41 cellular contexts compared by ENCODE assay signal in the genomic region with DNA sequence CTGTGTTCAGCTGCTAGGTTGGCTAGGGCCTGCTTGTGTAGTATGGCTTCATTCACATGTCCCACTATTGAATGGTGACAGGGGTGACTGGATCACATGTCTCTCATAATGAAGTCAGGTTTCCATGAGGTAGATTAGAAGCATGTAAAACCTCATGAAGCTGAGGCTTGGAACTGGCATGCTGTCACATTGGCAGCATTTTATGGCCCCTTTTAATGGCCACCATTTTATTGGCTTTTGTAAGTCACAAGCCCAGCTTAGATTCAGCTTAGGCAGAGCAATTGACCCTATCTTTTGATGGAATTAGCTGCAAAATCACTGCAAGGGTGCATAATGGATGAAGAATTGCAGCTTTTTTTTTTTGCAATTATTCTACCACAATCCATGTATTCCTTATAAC.
"Had no signal": no experiment of that assay in that cellular context is flagged by ENCODE, and none has a peak within 500 bp of the region (broad histone marks: within the 10 kb centered on the region; RNA-seq: fewer than 3 reads in every experiment).

No MANE protein-coding gene starts in this region.

- H3K9me3 Mint-ChIP-seq: activated naive CD4-positive, alpha-beta T cell treated with anti-CD3 and anti-CD28 coated beads for 36 hours; activated naive CD4-positive, alpha-beta T cell treated with anti-CD3 and anti-CD28 coated beads, Interleukin-2, amount 50 U/mL, for 24 hours; activated naive CD8-positive, alpha-beta T cell treated with anti-CD3 and anti-CD28 coated beads for 36 hours; activated naive CD8-positive, alpha-beta T cell treated with anti-CD3 and anti-CD28 coated beads, Interleukin-2, amount 10 ng/mL, durations not matched to agents 7 days and 5 days; activated naive CD8-positive, alpha-beta T cell treated with anti-CD3 and anti-CD28 coated beads, Interleukin-2, amount 50 U/mL, for 24 hours; activated T-cell treated with anti-CD3 and anti-CD28 coated beads, Interleukin-2, amount 50 U/mL, for 24 hours; activated T-cell treated with anti-CD3 and anti-CD28 coated beads, Interleukin-2, amount 50 U/mL, for 4 hours; activated T-helper 1 cell treated with anti-CD3 and anti-CD28 coated beads, Interleukin-12 subunit alpha, Interleukin-12 subunit beta, Interleukin-2, Interleukin-4 antibody, amounts not matched to agents 30 ng/mL and 10 ng/mL and 1 ng/mL, durations not matched to agents 14 hours and 24 hours and 36 hours; activated T-helper 2 cell treated with anti-CD3 and anti-CD28 coated beads, Interferon-gamma antibody, Interleukin-2, Interleukin-4, amounts not matched to agents 10 μg/mL and 5 μg/mL and 100 μg/mL, durations not matched to agents 14 hours and 24 hours and 36 hours; brain had no signal

- ATAC-seq: activated naive CD4-positive, alpha-beta T cell treated with anti-CD3 and anti-CD28 coated beads, Interleukin-2, amount 50 U/mL, for 72 hours; activated naive CD8-positive, alpha-beta T cell treated with anti-CD3 and anti-CD28 coated beads, Interleukin-2, amount 50 U/mL, for 24 hours; activated T-cell treated with anti-CD3 and anti-CD28 coated beads, Interleukin-2, amount 50 U/mL, for 4 hours; activated T-cell treated with anti-CD3 and anti-CD28 coated beads, Interleukin-2, amount 50 U/mL, for 72 hours; activated T-helper 17 cell treated with anti-CD3 and anti-CD28 coated beads, Interleukin-2, amount 50 U/mL, for 72 hours; body of pancreas had no signal

- FAIRE-seq: astrocyte, bronchial epithelial cell had no signal

- H3K4me1 ChIP-seq: adrenal gland, ascending aorta, body of pancreas, breast epithelium had no signal

- H3K27ac ChIP-seq: adrenal gland, ascending aorta, body of pancreas, brain microvascular endothelial cell, breast epithelium, cardiac muscle cell had no signal

- H3K4me1 Mint-ChIP-seq: activated naive CD4-positive, alpha-beta T cell treated with anti-CD3 and anti-CD28 coated beads, Interleukin-2, amount 10 ng/mL, durations not matched to agents 7 days and 5 days; activated naive CD4-positive, alpha-beta T cell treated with anti-CD3 and anti-CD28 coated beads, Interleukin-2, amount 50 U/mL, for 24 hours; activated naive CD8-positive, alpha-beta T cell treated with anti-CD3 and anti-CD28 coated beads for 36 hours; activated naive CD8-positive, alpha-beta T cell treated with anti-CD3 and anti-CD28 coated beads, Interleukin-2, amount 10 ng/mL, durations not matched to agents 7 days and 5 days; activated naive CD8-positive, alpha-beta T cell treated with anti-CD3 and anti-CD28 coated beads, Interleukin-2, amount 50 U/mL, for 24 hours; activated T-helper 17 cell treated with anti-CD3 and anti-CD28 coated beads, Interleukin-2, amount 50 U/mL, for 72 hours; brain; central memory CD8-positive, alpha-beta T cell had no signal

- H3K27ac Mint-ChIP-seq: activated naive CD4-positive, alpha-beta T cell treated with anti-CD3 and anti-CD28 coated beads for 36 hours; activated naive CD4-positive, alpha-beta T cell treated with anti-CD3 and anti-CD28 coated beads, Interleukin-2, amount 10 ng/mL, durations not matched to agents 7 days and 5 days; activated naive CD4-positive, alpha-beta T cell treated with anti-CD3 and anti-CD28 coated beads, Interleukin-2, amount 50 U/mL, for 24 hours; activated naive CD4-positive, alpha-beta T cell treated with anti-CD3 and anti-CD28 coated beads, Interleukin-2, amount 50 U/mL, for 72 hours; activated naive CD8-positive, alpha-beta T cell; activated naive CD8-positive, alpha-beta T cell treated with anti-CD3 and anti-CD28 coated beads for 36 hours; activated naive CD8-positive, alpha-beta T cell treated with anti-CD3 and anti-CD28 coated beads, Interleukin-2, amount 10 ng/mL, durations not matched to agents 7 days and 5 days; activated naive CD8-positive, alpha-beta T cell treated with anti-CD3 and anti-CD28 coated beads, Interleukin-2, amount 50 U/mL, for 24 hours; activated T-cell treated with anti-CD3 and anti-CD28 coated beads, Interleukin-2, amount 50 U/mL, for 24 hours; activated T-cell treated with anti-CD3 and anti-CD28 coated beads, Interleukin-2, amount 50 U/mL, for 72 hours; activated T-helper 1 cell treated with anti-CD3 and anti-CD28 coated beads, Interleukin-12 subunit alpha, Interleukin-12 subunit beta, Interleukin-2, Interleukin-4 antibody, amounts not matched to agents 30 ng/mL and 10 ng/mL and 1 ng/mL, durations not matched to agents 14 hours and 24 hours and 36 hours; activated T-helper 17 cell treated with anti-CD3 and anti-CD28 coated beads, Interleukin-2, amount 50 U/mL, for 72 hours; activated T-helper 2 cell treated with anti-CD3 and anti-CD28 coated beads, Interferon-gamma antibody, Interleukin-2, Interleukin-4, amounts not matched to agents 10 μg/mL and 5 μg/mL and 100 μg/mL, durations not matched to agents 14 hours and 24 hours and 36 hours; brain had no signal

- H3K9me3 ChIP-seq: adrenal gland, ascending aorta, body of pancreas, breast epithelium had no signal

- H3K4me3 ChIP-seq: adrenal gland, ascending aorta, body of pancreas, breast epithelium, cardiac muscle cell had no signal

- DNase-seq: activated effector memory CD4-positive, alpha-beta T cell treated with anti-CD3 and anti-CD28 coated beads, Interleukin-2, amount 50 U/mL, for 16 hours; activated effector memory CD4-positive, alpha-beta T cell treated with Interleukin-2 at 50 U/mL for 16 hours; activated gamma-delta T cell; activated gamma-delta T cell treated with Interleukin-2 at 50 U/mL for 16 hours; activated naive CD4-positive, alpha-beta T cell; activated naive CD4-positive, alpha-beta T cell treated with anti-CD3 and anti-CD28 coated beads for 36 hours; activated naive CD4-positive, alpha-beta T cell treated with anti-CD3 and anti-CD28 coated beads, Interleukin-2, amount 10 ng/mL, durations not matched to agents 7 days and 5 days; activated naive CD4-positive, alpha-beta T cell treated with anti-CD3 and anti-CD28 coated beads, Interleukin-2, amount 50 U/mL, for 16 hours; activated naive CD4-positive, alpha-beta T cell treated with Interleukin-2 at 50 U/mL for 16 hours; activated naive CD8-positive, alpha-beta T cell treated with anti-CD3 and anti-CD28 coated beads for 36 hours; activated naive CD8-positive, alpha-beta T cell treated with anti-CD3 and anti-CD28 coated beads, Interleukin-2, amount 10 ng/mL, durations not matched to agents 7 days and 5 days; activated naive CD8-positive, alpha-beta T cell treated with anti-CD3 and anti-CD28 coated beads, Interleukin-2, amount 50 U/mL, for 24 hours; activated T-cell treated with anti-CD3 and anti-CD28 coated beads for 4 hours; activated T-cell treated with anti-CD3 and anti-CD28 coated beads, Interleukin-2, amount 50 U/mL, for 1 hour; activated T-cell treated with anti-CD3 and anti-CD28 coated beads, Interleukin-2, amount 50 U/mL, for 24 hours; activated T-cell treated with anti-CD3 and anti-CD28 coated beads, Interleukin-2, amount 50 U/mL, for 4 hours; activated T-cell treated with anti-CD3 and anti-CD28 coated beads, Interleukin-2, amount 50 U/mL, for 48 hours; activated T-cell treated with anti-CD3 and anti-CD28 coated beads, Interleukin-2, amount 50 U/mL, for 72 hours; adrenal gland; amniotic stem cell; amygdala; anterior cingulate cortex; aorta; body of pancreas; brain microvascular endothelial cell; caudate nucleus; central memory CD4-positive, alpha-beta T cell; cerebellar nuclear complex had no signal

- H3K36me3 Mint-ChIP-seq: activated naive CD4-positive, alpha-beta T cell treated with anti-CD3 and anti-CD28 coated beads, Interleukin-2, amount 10 ng/mL, durations not matched to agents 7 days and 5 days; activated naive CD4-positive, alpha-beta T cell treated with anti-CD3 and anti-CD28 coated beads, Interleukin-2, amount 50 U/mL, for 24 hours; activated naive CD4-positive, alpha-beta T cell treated with anti-CD3 and anti-CD28 coated beads, Interleukin-2, amount 50 U/mL, for 72 hours; activated naive CD8-positive, alpha-beta T cell; activated naive CD8-positive, alpha-beta T cell treated with anti-CD3 and anti-CD28 coated beads for 36 hours; activated naive CD8-positive, alpha-beta T cell treated with anti-CD3 and anti-CD28 coated beads, Interleukin-2, amount 10 ng/mL, durations not matched to agents 7 days and 5 days; brain had no signal

- H3K27me3 Mint-ChIP-seq: activated naive CD4-positive, alpha-beta T cell treated with anti-CD3 and anti-CD28 coated beads, Interleukin-2, amount 10 ng/mL, durations not matched to agents 7 days and 5 days; activated naive CD8-positive, alpha-beta T cell treated with anti-CD3 and anti-CD28 coated beads, Interleukin-2, amount 10 ng/mL, durations not matched to agents 7 days and 5 days; activated T-cell treated with anti-CD3 and anti-CD28 coated beads, Interleukin-2, amount 50 U/mL, for 24 hours; central memory CD8-positive, alpha-beta T cell had no signal

- H3K4me3 Mint-ChIP-seq: activated naive CD4-positive, alpha-beta T cell treated with anti-CD3 and anti-CD28 coated beads for 36 hours; activated naive CD4-positive, alpha-beta T cell treated with anti-CD3 and anti-CD28 coated beads, Interleukin-2, amount 10 ng/mL, durations not matched to agents 7 days and 5 days; activated naive CD4-positive, alpha-beta T cell treated with anti-CD3 and anti-CD28 coated beads, Interleukin-2, amount 50 U/mL, for 24 hours; activated naive CD8-positive, alpha-beta T cell; activated naive CD8-positive, alpha-beta T cell treated with anti-CD3 and anti-CD28 coated beads for 36 hours; activated naive CD8-positive, alpha-beta T cell treated with anti-CD3 and anti-CD28 coated beads, Interleukin-2, amount 10 ng/mL, durations not matched to agents 7 days and 5 days; activated naive CD8-positive, alpha-beta T cell treated with anti-CD3 and anti-CD28 coated beads, Interleukin-2, amount 50 U/mL, for 24 hours; activated T-cell treated with anti-CD3 and anti-CD28 coated beads, Interleukin-2, amount 50 U/mL, for 24 hours; activated T-cell treated with anti-CD3 and anti-CD28 coated beads, Interleukin-2, amount 50 U/mL, for 4 hours; activated T-cell treated with anti-CD3 and anti-CD28 coated beads, Interleukin-2, amount 50 U/mL, for 72 hours; activated T-helper 1 cell treated with anti-CD3 and anti-CD28 coated beads, Interleukin-12 subunit alpha, Interleukin-12 subunit beta, Interleukin-2, Interleukin-4 antibody, amounts not matched to agents 30 ng/mL and 10 ng/mL and 1 ng/mL, durations not matched to agents 14 hours and 24 hours and 36 hours; activated T-helper 17 cell treated with anti-CD3 and anti-CD28 coated beads, Interleukin-2, amount 50 U/mL, for 72 hours; brain; central memory CD8-positive, alpha-beta T cell had no signal

- H3K36me3 ChIP-seq: adrenal gland, ascending aorta, brain microvascular endothelial cell, breast epithelium, cardiac muscle cell had no signal

- H3K27me3 ChIP-seq: adrenal gland, ascending aorta, body of pancreas, brain microvascular endothelial cell, breast epithelium, cardiac muscle cell had no signal
